ENCODE assay signal across 21 cellular contexts in genomic region chr2:159748089-159748488, GRCh38. TPM values are rescaled to one million over a fixed set of nuclear protein-coding genes. Genes with fewer than 3 reads are reported as not detected.
A peak's percentile ranks its signal among the peaks of the same experiment; 100 is the strongest.
DNase-seq lines count a peak whose midpoint lies in the region; ATAC-seq and TF ChIP-seq lines count a peak whose summit lies in the region.
"Had no signal": no experiment of that assay in that cellular context is flagged by ENCODE, and none has a peak within 500 bp of the region (broad histone marks: within the 10 kb centered on the region; RNA-seq: fewer than 3 reads in every experiment).

No MANE protein-coding gene starts in this region.

- H3K27ac ChIP-seq in A673 (ENCODE audit: low read depth, low read length, poor library complexity, severe bottlenecking) (no peak overlapping the region), OCI-LY7 (ENCODE audit: low read depth, low read length, poor library complexity, severe bottlenecking) (no peak overlapping the region), trophoblast cell (ENCODE audit: low read depth, low read length) (no peak overlapping the region)
- H3K27ac ChIP-seq: A549, KMS-11 had no signal

- no peaks in the 10 kb centered on the region for H3K9me2 ChIP-seq in OCI-LY7 (ENCODE audit: insufficient read depth, low read length)

- CTCF ChIA-PET in A673 (lab: Charles Lee) (no interaction called here), Caco-2 (lab: Charles Lee) (interaction anchor here (0.6 kb wide), 1 partner anchor 12 kb away, joined by 3 read pairs; no protein-coding TSS in a partner anchor), OCI-LY7 (lab: Charles Lee; ENCODE audit: unreplicated experiment) (no interaction called here)

- H3K14ac ChIP-seq in trophoblast cell (ENCODE audit: low read length), result no peak overlapping the region

- no peak overlapping the region for H4K91ac ChIP-seq in trophoblast cell (ENCODE audit: low read depth, low read length)

- H2BK5ac ChIP-seq in trophoblast cell (ENCODE audit: low read depth, low read length, poor library complexity), result no peak overlapping the region

- POLR2A ChIA-PET in A673 (lab: Charles Lee; ENCODE audit: low non-redundant PET), result no interaction called here
- POLR2A ChIA-PET in Caco-2 (lab: Charles Lee), result no interaction called here
- POLR2A ChIA-PET in OCI-LY7 (lab: Charles Lee), result interaction anchor here (1.8 kb wide), 1 partner anchor 14 kb away, joined by 12 read pairs; no protein-coding TSS in a partner anchor

- no peak for ATAC-seq in HG03469 (IDR thresholded peaks at IDR 0.05; ENCODE audit: unreplicated experiment)
- no peak for ATAC-seq in natural killer cell treated with Interleukin-12 subunit alpha and Interleukin-12 subunit beta and Interleukin-15 and Interleukin-18, amount 100 ng/mL, for 72 hours
- ATAC-seq: A549; CD8-positive, alpha-beta T cell; Panc1 had no signal

- H3K27me3 ChIP-seq in A673 (replicated peaks; ENCODE audit: insufficient read depth, low read depth, low read length, poor library complexity), result no peaks in the 10 kb centered on the region
- no peaks in the 10 kb centered on the region for H3K27me3 ChIP-seq in Caco-2 (replicated peaks; ENCODE audit: control insufficient read depth, insufficient read depth, low read length)
- H3K27me3 ChIP-seq in trophoblast cell (ENCODE audit: insufficient read depth, low read length), result no peaks in the 10 kb centered on the region

- no peak overlapping the region for H2BK120ac ChIP-seq in trophoblast cell (ENCODE audit: insufficient read depth, low read length, poor library complexity)

- H3K4me3 ChIP-seq in A673 (ENCODE audit: low read depth, low read length, poor library complexity, severe bottlenecking), result no peak overlapping the region
- H3K4me3 ChIP-seq in Caco-2 (ENCODE audit: low read depth, low read length), result no peak overlapping the region
- no peak overlapping the region for H3K4me3 ChIP-seq in OCI-LY7 (ENCODE audit: low read depth, low read length, poor library complexity, severe bottlenecking)
- no peak overlapping the region for H3K4me3 ChIP-seq in trophoblast cell (ENCODE audit: low read depth, low read length)
- H3K4me3 ChIP-seq in foreskin fibroblast (ENCODE audit: low read depth in 1 of 2, low read length in 2 of 2), result no peak overlapping the region
- H3K4me3 ChIP-seq: A549 had no signal

- H2BK12ac ChIP-seq in trophoblast cell (ENCODE audit: low read length), result no peak overlapping the region

- H3K4me3 Mint-ChIP-seq in Caco-2 (ENCODE audit: unreplicated experiment), result no peak overlapping the region
- no peak overlapping the region for H3K4me3 Mint-ChIP-seq in natural killer cell treated with Interleukin-12 subunit alpha and Interleukin-12 subunit beta and Interleukin-15 and Interleukin-18, amount 100 ng/mL, for 72 hours
- H3K4me3 Mint-ChIP-seq: CD8-positive, alpha-beta T cell had no signal

- 0 out of 2 replicates have a peak, but pooled peaks cover 9% of the 10 kb centered on the region for H4K20me1 ChIP-seq in OCI-LY7 (ENCODE audit: insufficient read depth, low read length)

- H3K79me2 ChIP-seq in OCI-LY7 (ENCODE audit: insufficient read depth, low read depth, low read length) (peaks cover 36% of the 10 kb centered on the region; the same call in 1 of the 2 replicates), trophoblast cell (ENCODE audit: control insufficient read depth, insufficient read depth, low read length, poor library complexity) (no peaks in the 10 kb centered on the region)

- H4K8ac ChIP-seq in trophoblast cell (ENCODE audit: low read depth, low read length), result no peak overlapping the region

- H3K36me3 ChIP-seq in A673 (ENCODE audit: insufficient read depth, low read length, poor library complexity, severe bottlenecking) (peaks cover 78% of the 10 kb centered on the region), Caco-2 (ENCODE audit: control insufficient read depth, insufficient read depth, low read length) (peaks cover 1% of the 10 kb centered on the region; the same call in 1 of the 2 replicates), OCI-LY7 (ENCODE audit: insufficient read depth, low read length) (peaks cover 98% of the 10 kb centered on the region), trophoblast cell (ENCODE audit: control insufficient read depth in 1 of 2, insufficient read depth in 2 of 2, low read length in 2 of 2) (peaks cover 22 to 31% of the 10 kb centered on the region in 2 experiments)

- no peak overlapping the region for H2AFZ ChIP-seq in OCI-LY7 (ENCODE audit: low read length)
- no peak overlapping the region for H2AFZ ChIP-seq in trophoblast cell (ENCODE audit: insufficient read depth, low read length, poor library complexity)

- H3K79me1 ChIP-seq in trophoblast cell (ENCODE audit: low read length), result no peaks in the 10 kb centered on the region

- H3K9ac ChIP-seq in trophoblast cell (ENCODE audit: low read length), result no peak overlapping the region
- H3K9ac ChIP-seq: KMS-11 had no signal

- no CpG with 5 or more reads among the region's 9 CpGs for WGBS in trophoblast cell (ENCODE audit: extremely low coverage, insufficient coverage, insufficient read length)

- H3K4me1 Mint-ChIP-seq in Caco-2 (ENCODE audit: low read depth, unreplicated experiment), result peaks cover 9% of the 10 kb centered on the region
- H3K4me1 Mint-ChIP-seq in natural killer cell treated with Interleukin-12 subunit alpha and Interleukin-12 subunit beta and Interleukin-15 and Interleukin-18, amount 100 ng/mL, for 72 hours (ENCODE audit: low read depth in 2 of 2), result peaks cover 5 to 23% of the 10 kb centered on the region in 2 donors

- H3K23ac ChIP-seq in trophoblast cell (ENCODE audit: low read length), result no peak overlapping the region

- H3K27me3 Mint-ChIP-seq in Caco-2 (ENCODE audit: insufficient read depth, unreplicated experiment), result no peaks in the 10 kb centered on the region
- no peaks in the 10 kb centered on the region for H3K27me3 Mint-ChIP-seq in natural killer cell treated with Interleukin-12 subunit alpha and Interleukin-12 subunit beta and Interleukin-15 and Interleukin-18, amount 100 ng/mL, for 72 hours

- intact Hi-C loops in A673 (cut with micrococcal nuclease; ENCODE audit: unreplicated experiment) (no loop called here), Caco-2 (cut with micrococcal nuclease; ENCODE audit: unreplicated experiment) (no loop called here), OCI-LY7 (cut with micrococcal nuclease; ENCODE audit: unreplicated experiment) (no loop called here)

- H3K4ac ChIP-seq in trophoblast cell (ENCODE audit: low read depth, low read length), result no peak overlapping the region

- no peak overlapping the region for H3K18ac ChIP-seq in trophoblast cell (ENCODE audit: low read length)

- H3K36me3 Mint-ChIP-seq in Caco-2 (ENCODE audit: insufficient read depth, unreplicated experiment), result peaks cover 74% of the 10 kb centered on the region
- H3K36me3 Mint-ChIP-seq in natural killer cell treated with Interleukin-12 subunit alpha and Interleukin-12 subunit beta and Interleukin-15 and Interleukin-18, amount 100 ng/mL, for 72 hours, result peaks cover 37% of the 10 kb centered on the region

- peak overlapping the region; percentile 42 for H3K27ac Mint-ChIP-seq in Caco-2 (ENCODE audit: unreplicated experiment)
- no peak overlapping the region for H3K27ac Mint-ChIP-seq in natural killer cell treated with Interleukin-12 subunit alpha and Interleukin-12 subunit beta and Interleukin-15 and Interleukin-18, amount 100 ng/mL, for 72 hours
- H3K27ac Mint-ChIP-seq: CD8-positive, alpha-beta T cell had no signal

- no peaks in the 10 kb centered on the region for H3K9me3 Mint-ChIP-seq in Caco-2 (ENCODE audit: unreplicated experiment)
- H3K9me3 Mint-ChIP-seq in natural killer cell treated with Interleukin-12 subunit alpha and Interleukin-12 subunit beta and Interleukin-15 and Interleukin-18, amount 100 ng/mL, for 72 hours, result no peaks in the 10 kb centered on the region
- H3K9me3 Mint-ChIP-seq: CD8-positive, alpha-beta T cell had no signal

- no peak overlapping the region for H2AK5ac ChIP-seq in trophoblast cell (ENCODE audit: low read length)

- H3K4me2 ChIP-seq in OCI-LY7 (ENCODE audit: low read length) (no peak overlapping the region), trophoblast cell (ENCODE audit: low read length) (no peak overlapping the region)
- H3K4me2 ChIP-seq: A549, KMS-11 had no signal

- no peaks in the 10 kb centered on the region for H3K9me3 ChIP-seq in A673 (ENCODE audit: low read depth, low read length, poor library complexity, severe bottlenecking)
- H3K9me3 ChIP-seq in Caco-2, result no peaks in the 10 kb centered on the region
- no peaks in the 10 kb centered on the region for H3K9me3 ChIP-seq in OCI-LY7 (ENCODE audit: low read length)
- no peaks in the 10 kb centered on the region for H3K9me3 ChIP-seq in trophoblast cell (ENCODE audit: insufficient read depth, low read depth, low read length)
- H3K9me3 ChIP-seq: A549 had no signal

- H3K4me1 ChIP-seq in A673 (ENCODE audit: insufficient read depth, low read length, poor library complexity, severe bottlenecking), result no peaks in the 10 kb centered on the region
- H3K4me1 ChIP-seq in Caco-2, result no peaks in the 10 kb centered on the region
- no peaks in the 10 kb centered on the region for H3K4me1 ChIP-seq in OCI-LY7 (ENCODE audit: insufficient read depth, low read length, poor library complexity, severe bottlenecking)
- no peaks in the 10 kb centered on the region for H3K4me1 ChIP-seq in trophoblast cell (ENCODE audit: control insufficient read depth in 1 of 2, insufficient read depth in 2 of 2, low read length in 2 of 2)
- H3K4me1 ChIP-seq: A549 had no signal

- no peak overlapping the region for H4K12ac ChIP-seq in trophoblast cell (ENCODE audit: low read depth, low read length)

- DNase-seq in A673 (ENCODE audit: low spot score) (no peak), Caco-2 (no peak), OCI-LY7 (ENCODE audit: low spot score) (no peak), trophoblast cell (peak; percentile 55 to 95), foreskin fibroblast (no peak)
- no peak for DNase-seq in natural killer cell treated with Interleukin-12 subunit alpha and Interleukin-12 subunit beta and Interleukin-15 and Interleukin-18, amount 100 ng/mL, for 72 hours (ENCODE audit: low spot score)
- DNase-seq: C1 segment of cervical spinal cord; CD8-positive, alpha-beta T cell; DMS79 treated with DMSO at 0.1 percent for 48 hours; GF-D8; NCI-H1048; NCI-H1417; NCI-H1694 treated with DMSO at 0.1 percent for 48 hours; NCI-H2081; NCI-H2227 treated with DMSO at 0.1 percent for 48 hours; NCI-H526 treated with DMSO at 0.1 percent for 48 hours; SHP77 treated with DMSO at 0.1 percent for 48 hours had no signal

- BruUV-seq in A673 (replicated peaks; lab: Mats Ljungman, UMichigan) (TSS peak; percentile 13), Caco-2 (replicated peaks; lab: Mats Ljungman, UMichigan) (TSS peak; percentile 36), OCI-LY7 (replicated peaks; lab: Mats Ljungman, UMichigan) (TSS peak; percentile 17)

- no peak for TF ChIP-seq CTCF in A673 (conservative IDR thresholded peaks at IDR 0.05; ENCODE audit: low read depth, low read length)
- no peak for TF ChIP-seq CTCF in Caco-2 (IDR thresholded peaks at IDR 0.05; ENCODE audit: insufficient read depth in 1 of 2, low read depth in 1 of 2, low read length in 1 of 2, severe bottlenecking in 1 of 2, unreplicated experiment in 1 of 2)
- no peak for TF ChIP-seq CTCF in OCI-LY7 (conservative IDR thresholded peaks at IDR 0.05; ENCODE audit: low read length)
- no peak for TF ChIP-seq CTCF in foreskin fibroblast (IDR thresholded peaks at IDR 0.05; ENCODE audit: low read depth, low read length)

RNA-seq across cellular contexts. Expression of gene MARCHF7, which starts 35.8 kb away (rescaled TPM):
- total RNA-seq in A673 (2021) (94.9 and 99.9 TPM in 2 replicates), Caco-2 (2022) (82.6 and 90.7 TPM in 2 replicates), OCI-LY7 (2022) (69.4 and 69.6 TPM in 2 replicates)
- 48.8 and 56.2 TPM in 2 replicates for total RNA-seq in OCI-LY7 (2014; rRNA removed; shearing (Covaris generic))
- polyA plus RNA-seq in trophoblast cell (2013), result 97.9 and 101 TPM in 2 replicates
- 10 to 100 TPM; 72.6 to 74.3 TPM for total RNA-seq in natural killer cell treated with Interleukin-12 subunit alpha and Interleukin-12 subunit beta and Interleukin-15 and Interleukin-18, amount 100 ng/mL, for 72 hours

RNA-seq across cellular contexts. Expression of gene CD302, which starts 49.9 kb away (rescaled TPM):
- total RNA-seq in A673 (2021) (0.24 and 0.31 TPM in 2 replicates), Caco-2 (2022) (7.5 and 7.6 TPM in 2 replicates), OCI-LY7 (2022) (not detected in 2 replicates)
- not detected in 2 replicates for total RNA-seq in OCI-LY7 (2014; rRNA removed; shearing (Covaris generic))
- polyA plus RNA-seq in trophoblast cell (2013), result 0.78 and 0.79 TPM in 2 replicates
- under 1 TPM; 0.20 to 0.55 TPM for total RNA-seq in natural killer cell treated with Interleukin-12 subunit alpha and Interleukin-12 subunit beta and Interleukin-15 and Interleukin-18, amount 100 ng/mL, for 72 hours

Comparison
In these comparisons a context has a peak if more than half of its experiments do, and no peak if none do; other contexts are left out.
1. DNase-seq: peak in trophoblast cell (2 of 2); none in A673 (single experiment), Caco-2 (0 of 2), OCI-LY7 (single experiment), foreskin fibroblast (0 of 2) and natural killer cell treated with Interleukin-12 subunit alpha and Interleukin-12 subunit beta and Interleukin-15 and Interleukin-18, amount 100 ng/mL, for 72 hours (single experiment).